Comparison of ENCODE assay signal across 18 cellular contexts in the genomic region with DNA sequence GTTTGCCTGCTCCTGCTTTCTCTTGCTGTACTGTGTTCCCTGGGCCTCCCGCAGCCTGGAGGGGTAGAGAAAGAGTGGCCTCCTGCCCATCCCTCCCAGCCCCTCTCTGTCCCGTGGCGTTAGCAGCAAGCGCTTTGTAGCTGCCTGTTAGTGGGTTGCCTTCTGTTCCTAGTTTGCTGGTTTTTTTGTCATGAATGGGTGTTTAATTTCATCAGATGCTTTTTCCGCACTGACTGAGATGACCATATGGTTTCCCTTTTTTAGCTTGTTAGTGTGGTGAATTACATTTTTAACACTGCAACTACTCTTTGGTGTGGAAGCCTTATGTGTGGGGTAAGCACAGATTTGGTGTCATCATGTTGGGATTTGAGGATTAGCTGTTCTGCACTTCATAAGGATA. TPM values are rescaled to one million over a fixed set of nuclear protein-coding genes. Genes with fewer than 3 reads are reported as not detected.
DNase-seq lines count a peak whose midpoint lies in the region; ATAC-seq, FAIRE-seq and TF ChIP-seq lines count a peak whose summit lies in the region.
"Had no signal": no experiment of that assay in that cellular context is flagged by ENCODE, and none has a peak within 500 bp of the region (broad histone marks: within the 10 kb centered on the region; RNA-seq: fewer than 3 reads in every experiment).

No MANE protein-coding gene starts in this region.

- CTCF ChIA-PET in Panc1 (lab: Charles Lee) = no interaction called here

- TF ChIP-seq EP300 in gastroesophageal sphincter (IDR thresholded peaks at IDR 0.05) = no peak

- no peaks in the 10 kb centered on the region for H3K9me3 Mint-ChIP-seq in activated CD4-positive, alpha-beta T cell treated with anti-CD3 and anti-CD28 coated beads, Interleukin-2, amount 10 ng/mL, durations not matched to agents 24 days and 14 days
- H3K9me3 Mint-ChIP-seq: stimulated activated effector memory CD8-positive, alpha-beta T cell treated with anti-CD3 and anti-CD28 coated beads, Interleukin-12 subunit alpha, Interleukin-12 subunit beta, amount 100 ng/mL, for 72 hours had no signal

- H3K4me2 ChIP-seq in skeletal muscle satellite cell (ENCODE audit: low read length) = peak overlapping the region; percentile 54

- H3K27me3 Mint-ChIP-seq in activated CD4-positive, alpha-beta T cell treated with anti-CD3 and anti-CD28 coated beads, Interleukin-2, amount 10 ng/mL, durations not matched to agents 24 days and 14 days = no peaks in the 10 kb centered on the region
- H3K27me3 Mint-ChIP-seq: CD4-positive, CD25-positive, alpha-beta regulatory T cell had no signal

- H3K4me3 ChIP-seq in Panc1 (ENCODE audit: low read depth in 2 of 2, low read length in 2 of 2) = no peak overlapping the region
- no peak overlapping the region for H3K4me3 ChIP-seq in gastroesophageal sphincter
- peak overlapping the region; percentile 40 for H3K4me3 ChIP-seq in skeletal muscle satellite cell (ENCODE audit: low read length)
- no peak overlapping the region for H3K4me3 ChIP-seq in pancreas

- POLR2A ChIA-PET in Panc1 (lab: Charles Lee) = interaction anchor here (0.5 kb wide), 2 partner anchors 9 to 31 kb away, joined by 3 to 4 read pairs; no protein-coding TSS in a partner anchor

- peaks cover 9% of the 10 kb centered on the region for H3K4me1 Mint-ChIP-seq in activated CD4-positive, alpha-beta T cell treated with anti-CD3 and anti-CD28 coated beads, Interleukin-2, amount 10 ng/mL, durations not matched to agents 24 days and 14 days
- H3K4me1 Mint-ChIP-seq: CD4-positive, CD25-positive, alpha-beta regulatory T cell; stimulated activated effector memory CD8-positive, alpha-beta T cell treated with anti-CD3 and anti-CD28 coated beads, Interleukin-12 subunit alpha, Interleukin-12 subunit beta, amount 100 ng/mL, for 72 hours had no signal

- WGBS in gastroesophageal sphincter (ENCODE audit: low coverage in 1 of 2), 2 donors = 60 to 76% methylated on average over 5 of the region's 5 CpGs
- 93 to 94% methylated on average over 5 of the region's 5 CpGs for WGBS in pancreas, 2 donors

- BruUV-seq in Panc1 (replicated peaks; lab: Mats Ljungman, UMichigan) = no TSS peak

- ATAC-seq in Panc1 (no peak), gastroesophageal sphincter (no peak), HG03342 (IDR thresholded peaks at IDR 0.05; ENCODE audit: unreplicated experiment) (no peak), pancreas (no peak)
- ATAC-seq: Right ventricle myocardium inferior; stimulated activated effector memory CD8-positive, alpha-beta T cell treated with anti-CD3 and anti-CD28 coated beads, Interleukin-12 subunit alpha, Interleukin-12 subunit beta, amount 100 ng/mL, for 72 hours had no signal

- H3K4me1 ChIP-seq in Panc1 (ENCODE audit: control insufficient read depth, insufficient read depth, low read length) (peaks cover 96% of the 10 kb centered on the region), gastroesophageal sphincter (peaks cover 0 to 84% (median 37%) of the 10 kb centered on the region in 3 donors), skeletal muscle satellite cell (ENCODE audit: control insufficient read depth, insufficient read depth, low read length) (peaks cover 73% of the 10 kb centered on the region), pancreas (peaks cover 0 to 16% (median 6%) of the 10 kb centered on the region in 3 donors)

- H3K9me3 ChIP-seq in Panc1 (ENCODE audit: control insufficient read depth, insufficient read depth, low read depth, low read length) (no peaks in the 10 kb centered on the region), gastroesophageal sphincter (no peaks in the 10 kb centered on the region), skeletal muscle satellite cell (replicated peaks; ENCODE audit: low read length) (no peaks in the 10 kb centered on the region), pancreas (no peaks in the 10 kb centered on the region)

- DNase-seq in HCEC 1CT (peak; percentile 43), Panc1 (ENCODE audit: low read depth, low spot score) (no peak), HUDEP-2 (lab: John Stamatoyannopoulos, UW; ENCODE audit: unreplicated experiment in 76 of 76) (no peak), pancreas (no peak)
- DNase-seq in activated CD4-positive, alpha-beta T cell treated with anti-CD3 and anti-CD28 coated beads, Interleukin-2, amount 10 ng/mL, durations not matched to agents 24 days and 14 days = no peak
- DNase-seq: activated gamma-delta T cell treated with Interleukin-2 at 50 U/mL for 16 hours; brain microvascular endothelial cell; CD4-positive, CD25-positive, alpha-beta regulatory T cell; effector CD4-positive, alpha-beta T cell; NCI-H1105; NCI-H526 treated with DMSO at 0.1 percent for 48 hours; stimulated activated CD4-positive, alpha-beta T cell treated with anti-CD3 and anti-CD28 coated beads, Interleukin-4, amount 100 ng/mL, for 24 hours had no signal

- intact Hi-C loops in Panc1 (cut with micrococcal nuclease; ENCODE audit: unreplicated experiment) = no loop called here
- intact Hi-C loops in pancreas (cut with DNase I) = no loop called here
- intact Hi-C loops in activated CD4-positive, alpha-beta T cell treated with anti-CD3 and anti-CD28 coated beads, Interleukin-2, amount 10 ng/mL, durations not matched to agents 24 days and 14 days (cut with micrococcal nuclease) = no loop called here

- H3K27ac ChIP-seq in Panc1 (ENCODE audit: low read length) = peak overlapping the region; percentile 100
- peak overlapping the region in 3 of 4 donors; percentile 36 to 58 (median 50) for H3K27ac ChIP-seq in gastroesophageal sphincter
- no peak overlapping the region for H3K27ac ChIP-seq in pancreas
- H3K27ac ChIP-seq: brain microvascular endothelial cell had no signal

- H3K36me3 ChIP-seq in Panc1 (ENCODE audit: control insufficient read depth, insufficient read depth, low read length) (no peaks in the 10 kb centered on the region), gastroesophageal sphincter (no peaks in the 10 kb centered on the region), skeletal muscle satellite cell (ENCODE audit: insufficient read depth, low read length) (no peaks in the 10 kb centered on the region), pancreas (no peaks in the 10 kb centered on the region)
- H3K36me3 ChIP-seq: brain microvascular endothelial cell had no signal

- no peak for FAIRE-seq in pancreas (lab: Jason Lieb, UNC)
- FAIRE-seq: frontal cortex had no signal

- no peak for TF ChIP-seq POLR2A in gastroesophageal sphincter (IDR thresholded peaks at IDR 0.05)

- H3K27ac Mint-ChIP-seq in activated CD4-positive, alpha-beta T cell treated with anti-CD3 and anti-CD28 coated beads, Interleukin-2, amount 10 ng/mL, durations not matched to agents 24 days and 14 days = no peak overlapping the region
- H3K27ac Mint-ChIP-seq: CD4-positive, CD25-positive, alpha-beta regulatory T cell; stimulated activated effector memory CD8-positive, alpha-beta T cell treated with anti-CD3 and anti-CD28 coated beads, Interleukin-12 subunit alpha, Interleukin-12 subunit beta, amount 100 ng/mL, for 72 hours had no signal

- in situ Hi-C loops in Panc1 (cut with HindIII; ENCODE audit: low pct_unique_long_range_greater_than_20kb, low sequenced_read_pairs) = no loop called here

- TF ChIP-seq CTCF in Panc1 (IDR thresholded peaks at IDR 0.05) = no peak
- no peak for TF ChIP-seq CTCF in gastroesophageal sphincter (IDR thresholded peaks at IDR 0.05)
- TF ChIP-seq CTCF in pancreas (IDR thresholded peaks at IDR 0.05) = no peak

- peak overlapping the region; percentile 56 for H3K9ac ChIP-seq in skeletal muscle satellite cell (ENCODE audit: low read depth, low read length)

- H3K36me3 Mint-ChIP-seq in activated CD4-positive, alpha-beta T cell treated with anti-CD3 and anti-CD28 coated beads, Interleukin-2, amount 10 ng/mL, durations not matched to agents 24 days and 14 days (ENCODE audit: low read depth) = no peaks in the 10 kb centered on the region
- H3K36me3 Mint-ChIP-seq: CD4-positive, CD25-positive, alpha-beta regulatory T cell; stimulated activated effector memory CD8-positive, alpha-beta T cell treated with anti-CD3 and anti-CD28 coated beads, Interleukin-12 subunit alpha, Interleukin-12 subunit beta, amount 100 ng/mL, for 72 hours had no signal

- no peak overlapping the region for H3K4me3 Mint-ChIP-seq in activated CD4-positive, alpha-beta T cell treated with anti-CD3 and anti-CD28 coated beads, Interleukin-2, amount 10 ng/mL, durations not matched to agents 24 days and 14 days
- H3K4me3 Mint-ChIP-seq: CD4-positive, CD25-positive, alpha-beta regulatory T cell; stimulated activated effector memory CD8-positive, alpha-beta T cell treated with anti-CD3 and anti-CD28 coated beads, Interleukin-12 subunit alpha, Interleukin-12 subunit beta, amount 100 ng/mL, for 72 hours had no signal

- H3K27me3 ChIP-seq in Panc1 (ENCODE audit: control insufficient read depth, insufficient read depth, low read length) (no peaks in the 10 kb centered on the region), gastroesophageal sphincter (no peaks in the 10 kb centered on the region), skeletal muscle satellite cell (ENCODE audit: control insufficient read depth, insufficient read depth, low read length) (no peaks in the 10 kb centered on the region), pancreas (no peaks in the 10 kb centered on the region)
- H3K27me3 ChIP-seq: brain microvascular endothelial cell had no signal

RNA-seq across cellular contexts. Expression of gene ASAP2, which starts 32.3 kb away (rescaled TPM):
- total RNA-seq in Panc1 (2021; ENCODE audit: unreplicated experiment) (107 TPM), gastroesophageal sphincter (10 to 100 TPM; 18.3 to 31.4 (median 26.2) TPM), pancreas (10 to 100 TPM in 3 of 6 donors, 1 to 10 TPM in 3; 6.5 to 17.7 (median 8.8) TPM)
- 57.3 TPM for polyA plus RNA-seq in Panc1 (2012; ENCODE audit: insufficient read length)
- total RNA-seq in skeletal muscle satellite cell (2012; rRNA removed) = 43.7 and 51.2 TPM in 2 replicates
- 1 to 10 TPM; 5.8 to 6.6 TPM for polyA plus RNA-seq in pancreas
- 0.40 and 0.83 TPM in 2 replicates for total RNA-seq in activated CD4-positive, alpha-beta T cell treated with anti-CD3 and anti-CD28 coated beads, Interleukin-2, amount 10 ng/mL, durations not matched to agents 24 days and 14 days
- polyA plus RNA-seq: CD4-positive, CD25-positive, alpha-beta regulatory T cell had no signal

Comparison
In these comparisons a context has a peak if more than half of its experiments do, and no peak if none do; other contexts are left out.
1. H3K27ac ChIP-seq: peak in Panc1 (single experiment) and gastroesophageal sphincter (3 of 4); none in pancreas (0 of 4).